In genomic region chr11:6249822-6250555, GRCh38 we compare ENCODE assay signal across 7 cellular contexts. TPM values are rescaled to one million over a fixed set of nuclear protein-coding genes. Genes with fewer than 3 reads are reported as not detected.
DNase-seq lines count a peak whose midpoint lies in the region; ATAC-seq and TF ChIP-seq lines count a peak whose summit lies in the region.
"Had no signal": no experiment of that assay in that cellular context is flagged by ENCODE, and none has a peak within 500 bp of the region (broad histone marks: within the 10 kb centered on the region; RNA-seq: fewer than 3 reads in every experiment).

No MANE protein-coding gene starts in this region.

- H3K9me3 ChIP-seq in mucosa of descending colon = no peaks in the 10 kb centered on the region

- intact Hi-C loops in mucosa of descending colon (cut with DNase I, micrococcal nuclease) = loop anchor here in 1 of 2 donors (10.0 kb wide), 1 partner anchor 65 kb away; no protein-coding TSS in a partner anchor

- no peaks in the 10 kb centered on the region for H3K36me3 ChIP-seq in mucosa of descending colon (ENCODE audit: low read depth)

- H3K4me1 ChIP-seq in mucosa of descending colon (ENCODE audit: low read depth) = no peaks in the 10 kb centered on the region

- TF ChIP-seq CTCF in mucosa of descending colon (IDR thresholded peaks at IDR 0.05) = no peak

- ATAC-seq in mucosa of descending colon (peak; percentile 74), GM21717 (IDR thresholded peaks at IDR 0.05; ENCODE audit: unreplicated experiment) (no peak), HG03025 (IDR thresholded peaks at IDR 0.05; ENCODE audit: low FRiP score, unreplicated experiment) (no peak)

- DNase-seq in GM04503 (ENCODE audit: low read depth) (peak; percentile 41), amniotic stem cell (lab: John Stamatoyannopoulos, UW) (peak; percentile 40), mucosa of descending colon (peak in 2 of 3 donors; percentile 66 to 70), NCI-H2227 (lab: John Stamatoyannopoulos, UW; ENCODE audit: unreplicated experiment) (no peak)
- DNase-seq: naive B cell had no signal

- H3K4me3 ChIP-seq in mucosa of descending colon = no peak overlapping the region

RNA-seq across cellular contexts. Expression of gene CCKBR, which starts 9.6 kb away (rescaled TPM):
- under 1 TPM in 1 of 3 donors, not detected in 2; 0.60 TPM for total RNA-seq in mucosa of descending colon

RNA-seq across cellular contexts. Expression of gene CNGA4, which starts 11.1 kb away (rescaled TPM):
- total RNA-seq in mucosa of descending colon = under 1 TPM in 2 of 3 donors, not detected in 1; 0.20 to 0.22 TPM

RNA-seq across cellular contexts. Expression of gene FHIP1B, which starts 15.6 kb away (rescaled TPM):
- total RNA-seq in mucosa of descending colon = 100 to 1,000 TPM in 1 of 3 donors, 10 to 100 TPM in 2; 78.0 to 195 (median 92.1) TPM

RNA-seq across cellular contexts. Expression of gene C11orf42, which starts 44.6 kb away (rescaled TPM):
- total RNA-seq in mucosa of descending colon = not detected

RNA-seq across cellular contexts. Expression of gene OR52W1, which starts 51.0 kb away (rescaled TPM):
- not detected for total RNA-seq in mucosa of descending colon
